In the genomic region with DNA sequence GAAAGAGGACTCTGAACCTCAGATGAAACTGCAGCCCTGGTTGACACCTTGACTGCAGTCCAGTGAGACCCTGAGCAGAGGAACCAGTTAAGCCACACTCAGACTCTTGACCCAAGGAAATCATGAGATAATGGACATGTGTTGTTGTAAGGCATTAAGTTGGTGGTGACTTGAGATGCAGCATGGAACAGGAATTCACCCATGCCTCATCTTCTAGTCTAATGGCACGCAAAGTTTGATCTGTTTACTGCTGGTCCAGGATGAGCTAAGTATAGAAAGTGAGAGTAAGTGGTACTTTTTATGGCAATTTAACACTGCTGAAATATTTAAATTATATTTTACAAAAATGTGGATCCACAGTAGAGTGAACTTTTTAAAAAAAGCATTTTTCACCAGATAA, we compare ENCODE assay signal across 1 cellular context.
TF ChIP-seq lines count a peak whose summit lies in the region.

No MANE protein-coding gene starts in this region.

TF ChIP-seq in H1, 55 proteins besides CTCF, POLR2A, EP300 and RAD21:
- TF ChIP-seq EZH2 (IDR thresholded peaks at IDR 0.05; ENCODE audit: low read depth, low read length, severe bottlenecking) (no peak), GTF2F1 (IDR thresholded peaks at IDR 0.05; ENCODE audit: borderline replicate concordance, low read depth, low read length) (no peak), SP2 (IDR thresholded peaks at IDR 0.05; ENCODE audit: low read length) (no peak), ZNF274 (IDR thresholded peaks at IDR 0.05; ENCODE audit: borderline replicate concordance, extremely low read depth, low read length) (no peak), EGR1 (IDR thresholded peaks at IDR 0.05; ENCODE audit: borderline replicate concordance, low read depth, low read length) (no peak), POLR2AphosphoS5 (IDR thresholded peaks at IDR 0.05; ENCODE audit: low read depth, low read length) (no peak), JUN (IDR thresholded peaks at IDR 0.05; ENCODE audit: low read depth, low read length) (no peak), YY1 (IDR thresholded peaks at IDR 0.05; ENCODE audit: low read depth, low read length) (no peak), POU5F1 (IDR thresholded peaks at IDR 0.05; ENCODE audit: low read depth, low read length) (no peak), BACH1 (IDR thresholded peaks at IDR 0.05; ENCODE audit: low read length) (no peak), TAF7 (optimal IDR thresholded peaks at IDR 0.05; ENCODE audit: borderline replicate concordance, low read depth, low read length) (no peak)
- TF ChIP-seq, protein P1, sequence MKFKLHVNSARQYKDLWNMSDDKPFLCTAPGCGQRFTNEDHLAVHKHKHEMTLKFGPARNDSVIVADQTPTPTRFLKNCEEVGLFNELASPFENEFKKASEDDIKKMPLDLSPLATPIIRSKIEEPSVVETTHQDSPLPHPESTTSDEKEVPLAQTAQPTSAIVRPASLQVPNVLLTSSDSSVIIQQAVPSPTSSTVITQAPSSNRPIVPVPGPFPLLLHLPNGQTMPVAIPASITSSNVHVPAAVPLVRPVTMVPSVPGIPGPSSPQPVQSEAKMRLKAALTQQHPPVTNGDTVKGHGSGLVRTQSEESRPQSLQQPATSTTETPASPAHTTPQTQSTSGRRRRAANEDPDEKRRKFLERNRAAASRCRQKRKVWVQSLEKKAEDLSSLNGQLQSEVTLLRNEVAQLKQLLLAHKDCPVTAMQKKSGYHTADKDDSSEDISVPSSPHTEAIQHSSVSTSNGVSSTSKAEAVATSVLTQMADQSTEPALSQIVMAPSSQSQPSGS (IDR thresholded peaks at IDR 0.05; ENCODE audit: low read length) = no peak
